1 cellular context compared by ENCODE assay signal in the genomic region with DNA sequence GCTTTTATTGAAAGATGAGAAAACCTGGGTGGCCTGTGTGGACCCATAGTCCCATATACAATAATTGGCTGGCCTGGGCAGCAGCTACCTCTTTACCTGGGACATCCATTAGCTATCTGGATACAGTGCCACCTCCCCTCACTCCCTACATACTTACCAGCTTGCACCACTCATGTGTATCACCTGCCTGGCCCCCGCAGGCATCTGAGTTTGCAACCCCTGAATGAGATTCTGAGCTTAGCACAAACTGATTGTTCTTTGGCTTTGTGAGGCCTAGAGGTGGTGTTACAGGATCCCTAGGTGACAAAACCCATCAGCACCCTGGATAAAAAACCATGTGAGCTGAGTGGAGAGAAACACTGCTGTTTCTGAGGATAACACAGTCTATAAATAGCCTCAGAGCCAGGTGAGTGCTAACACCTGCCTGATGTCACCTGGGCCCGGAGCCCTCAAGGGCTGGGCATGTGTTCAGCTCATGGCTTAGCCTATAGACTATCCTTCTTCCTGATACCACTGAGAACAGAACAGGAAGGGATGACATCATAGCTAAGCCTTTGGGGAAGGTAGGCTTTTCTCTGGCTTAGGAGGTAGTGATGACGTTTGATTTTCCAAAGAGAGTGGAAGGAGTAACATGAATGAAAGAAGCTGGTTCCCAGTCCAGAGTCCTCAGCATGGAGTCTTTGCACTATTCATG.
TF ChIP-seq lines count a peak whose summit lies in the region.

No MANE protein-coding gene starts in this region.

TF ChIP-seq in GM23338, 12 proteins besides CTCF, POLR2A, EP300 and RAD21:
- no peak for TF ChIP-seq NANOG (IDR thresholded peaks at IDR 0.05; ENCODE audit: borderline replicate concordance)
- TF ChIP-seq, protein P1, sequence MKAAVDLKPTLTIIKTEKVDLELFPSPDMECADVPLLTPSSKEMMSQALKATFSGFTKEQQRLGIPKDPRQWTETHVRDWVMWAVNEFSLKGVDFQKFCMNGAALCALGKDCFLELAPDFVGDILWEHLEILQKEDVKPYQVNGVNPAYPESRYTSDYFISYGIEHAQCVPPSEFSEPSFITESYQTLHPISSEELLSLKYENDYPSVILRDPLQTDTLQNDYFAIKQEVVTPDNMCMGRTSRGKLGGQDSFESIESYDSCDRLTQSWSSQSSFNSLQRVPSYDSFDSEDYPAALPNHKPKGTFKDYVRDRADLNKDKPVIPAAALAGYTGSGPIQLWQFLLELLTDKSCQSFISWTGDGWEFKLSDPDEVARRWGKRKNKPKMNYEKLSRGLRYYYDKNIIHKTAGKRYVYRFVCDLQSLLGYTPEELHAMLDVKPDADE (IDR thresholded peaks at IDR 0.05): no peak
- TF ChIP-seq ZNF114 (CRISPR knock-in tag; IDR thresholded peaks at IDR 0.05): no peak
- TF ChIP-seq, protein P2, sequence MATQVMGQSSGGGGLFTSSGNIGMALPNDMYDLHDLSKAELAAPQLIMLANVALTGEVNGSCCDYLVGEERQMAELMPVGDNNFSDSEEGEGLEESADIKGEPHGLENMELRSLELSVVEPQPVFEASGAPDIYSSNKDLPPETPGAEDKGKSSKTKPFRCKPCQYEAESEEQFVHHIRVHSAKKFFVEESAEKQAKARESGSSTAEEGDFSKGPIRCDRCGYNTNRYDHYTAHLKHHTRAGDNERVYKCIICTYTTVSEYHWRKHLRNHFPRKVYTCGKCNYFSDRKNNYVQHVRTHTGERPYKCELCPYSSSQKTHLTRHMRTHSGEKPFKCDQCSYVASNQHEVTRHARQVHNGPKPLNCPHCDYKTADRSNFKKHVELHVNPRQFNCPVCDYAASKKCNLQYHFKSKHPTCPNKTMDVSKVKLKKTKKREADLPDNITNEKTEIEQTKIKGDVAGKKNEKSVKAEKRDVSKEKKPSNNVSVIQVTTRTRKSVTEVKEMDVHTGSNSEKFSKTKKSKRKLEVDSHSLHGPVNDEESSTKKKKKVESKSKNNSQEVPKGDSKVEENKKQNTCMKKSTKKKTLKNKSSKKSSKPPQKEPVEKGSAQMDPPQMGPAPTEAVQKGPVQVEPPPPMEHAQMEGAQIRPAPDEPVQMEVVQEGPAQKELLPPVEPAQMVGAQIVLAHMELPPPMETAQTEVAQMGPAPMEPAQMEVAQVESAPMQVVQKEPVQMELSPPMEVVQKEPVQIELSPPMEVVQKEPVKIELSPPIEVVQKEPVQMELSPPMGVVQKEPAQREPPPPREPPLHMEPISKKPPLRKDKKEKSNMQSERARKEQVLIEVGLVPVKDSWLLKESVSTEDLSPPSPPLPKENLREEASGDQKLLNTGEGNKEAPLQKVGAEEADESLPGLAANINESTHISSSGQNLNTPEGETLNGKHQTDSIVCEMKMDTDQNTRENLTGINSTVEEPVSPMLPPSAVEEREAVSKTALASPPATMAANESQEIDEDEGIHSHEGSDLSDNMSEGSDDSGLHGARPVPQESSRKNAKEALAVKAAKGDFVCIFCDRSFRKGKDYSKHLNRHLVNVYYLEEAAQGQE (IDR thresholded peaks at IDR 0.05; ENCODE audit: unreplicated experiment): no peak
- TF ChIP-seq ZNF331 (CRISPR knock-in tag; IDR thresholded peaks at IDR 0.05; ENCODE audit: low read depth): no peak
- TF ChIP-seq, protein P3, sequence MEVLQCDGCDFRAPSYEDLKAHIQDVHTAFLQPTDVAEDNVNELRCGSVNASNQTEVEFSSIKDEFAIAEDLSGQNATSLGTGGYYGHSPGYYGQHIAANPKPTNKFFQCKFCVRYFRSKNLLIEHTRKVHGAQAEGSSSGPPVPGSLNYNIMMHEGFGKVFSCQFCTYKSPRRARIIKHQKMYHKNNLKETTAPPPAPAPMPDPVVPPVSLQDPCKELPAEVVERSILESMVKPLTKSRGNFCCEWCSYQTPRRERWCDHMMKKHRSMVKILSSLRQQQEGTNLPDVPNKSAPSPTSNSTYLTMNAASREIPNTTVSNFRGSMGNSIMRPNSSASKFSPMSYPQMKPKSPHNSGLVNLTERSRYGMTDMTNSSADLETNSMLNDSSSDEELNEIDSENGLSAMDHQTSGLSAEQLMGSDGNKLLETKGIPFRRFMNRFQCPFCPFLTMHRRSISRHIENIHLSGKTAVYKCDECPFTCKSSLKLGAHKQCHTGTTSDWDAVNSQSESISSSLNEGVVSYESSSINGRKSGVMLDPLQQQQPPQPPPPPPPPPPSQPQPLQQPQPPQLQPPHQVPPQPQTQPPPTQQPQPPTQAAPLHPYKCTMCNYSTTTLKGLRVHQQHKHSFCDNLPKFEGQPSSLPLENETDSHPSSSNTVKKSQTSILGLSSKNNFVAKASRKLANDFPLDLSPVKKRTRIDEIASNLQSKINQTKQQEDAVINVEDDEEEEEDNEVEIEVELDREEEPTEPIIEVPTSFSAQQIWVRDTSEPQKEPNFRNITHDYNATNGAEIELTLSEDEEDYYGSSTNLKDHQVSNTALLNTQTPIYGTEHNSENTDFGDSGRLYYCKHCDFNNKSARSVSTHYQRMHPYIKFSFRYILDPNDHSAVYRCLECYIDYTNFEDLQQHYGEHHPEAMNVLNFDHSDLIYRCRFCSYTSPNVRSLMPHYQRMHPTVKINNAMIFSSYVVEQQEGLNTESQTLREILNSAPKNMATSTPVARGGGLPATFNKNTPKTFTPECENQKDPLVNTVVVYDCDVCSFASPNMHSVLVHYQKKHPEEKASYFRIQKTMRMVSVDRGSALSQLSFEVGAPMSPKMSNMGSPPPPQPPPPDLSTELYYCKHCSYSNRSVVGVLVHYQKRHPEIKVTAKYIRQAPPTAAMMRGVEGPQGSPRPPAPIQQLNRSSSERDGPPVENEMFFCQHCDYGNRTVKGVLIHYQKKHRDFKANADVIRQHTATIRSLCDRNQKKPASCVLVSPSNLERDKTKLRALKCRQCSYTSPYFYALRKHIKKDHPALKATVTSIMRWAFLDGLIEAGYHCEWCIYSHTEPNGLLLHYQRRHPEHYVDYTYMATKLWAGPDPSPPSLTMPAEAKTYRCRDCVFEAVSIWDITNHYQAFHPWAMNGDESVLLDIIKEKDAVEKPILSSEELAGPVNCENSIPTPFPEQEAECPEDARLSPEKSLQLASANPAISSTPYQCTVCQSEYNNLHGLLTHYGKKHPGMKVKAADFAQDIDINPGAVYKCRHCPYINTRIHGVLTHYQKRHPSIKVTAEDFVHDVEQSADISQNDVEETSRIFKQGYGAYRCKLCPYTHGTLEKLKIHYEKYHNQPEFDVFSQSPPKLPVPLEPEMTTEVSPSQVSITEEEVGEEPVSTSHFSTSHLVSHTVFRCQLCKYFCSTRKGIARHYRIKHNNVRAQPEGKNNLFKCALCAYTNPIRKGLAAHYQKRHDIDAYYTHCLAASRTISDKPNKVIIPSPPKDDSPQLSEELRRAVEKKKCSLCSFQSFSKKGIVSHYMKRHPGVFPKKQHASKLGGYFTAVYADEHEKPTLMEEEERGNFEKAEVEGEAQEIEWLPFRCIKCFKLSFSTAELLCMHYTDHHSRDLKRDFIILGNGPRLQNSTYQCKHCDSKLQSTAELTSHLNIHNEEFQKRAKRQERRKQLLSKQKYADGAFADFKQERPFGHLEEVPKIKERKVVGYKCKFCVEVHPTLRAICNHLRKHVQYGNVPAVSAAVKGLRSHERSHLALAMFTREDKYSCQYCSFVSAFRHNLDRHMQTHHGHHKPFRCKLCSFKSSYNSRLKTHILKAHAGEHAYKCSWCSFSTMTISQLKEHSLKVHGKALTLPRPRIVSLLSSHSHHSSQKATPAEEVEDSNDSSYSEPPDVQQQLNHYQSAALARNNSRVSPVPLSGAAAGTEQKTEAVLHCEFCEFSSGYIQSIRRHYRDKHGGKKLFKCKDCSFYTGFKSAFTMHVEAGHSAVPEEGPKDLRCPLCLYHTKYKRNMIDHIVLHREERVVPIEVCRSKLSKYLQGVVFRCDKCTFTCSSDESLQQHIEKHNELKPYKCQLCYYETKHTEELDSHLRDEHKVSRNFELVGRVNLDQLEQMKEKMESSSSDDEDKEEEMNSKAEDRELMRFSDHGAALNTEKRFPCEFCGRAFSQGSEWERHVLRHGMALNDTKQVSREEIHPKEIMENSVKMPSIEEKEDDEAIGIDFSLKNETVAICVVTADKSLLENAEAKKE (CRISPR knock-in tag; IDR thresholded peaks at IDR 0.05): no peak
- TF ChIP-seq JUNB (IDR thresholded peaks at IDR 0.05; ENCODE audit: unreplicated experiment): no peak
- TF ChIP-seq EZH2 (IDR thresholded peaks at IDR 0.05; ENCODE audit: low read depth, unreplicated experiment): no peak
- TF ChIP-seq EZH2phosphoT487 (IDR thresholded peaks at IDR 0.05; ENCODE audit: unreplicated experiment): no peak
- TF ChIP-seq CREB1 (CRISPR knock-in tag; IDR thresholded peaks at IDR 0.05; ENCODE audit: low read depth): no peak
- TF ChIP-seq STAT1 (IDR thresholded peaks at IDR 0.05; ENCODE audit: unreplicated experiment): no peak
- no peak for TF ChIP-seq POLR2AphosphoS5 (IDR thresholded peaks at IDR 0.05; ENCODE audit: low read depth)
